8 cellular contexts compared by ENCODE assay signal in genomic region chr22:40635008-40635939, GRCh38. TPM values are rescaled to one million over a fixed set of nuclear protein-coding genes. Genes with fewer than 3 reads are reported as not detected.
DNase-seq lines count a peak whose midpoint lies in the region; ATAC-seq and TF ChIP-seq lines count a peak whose summit lies in the region.

No MANE protein-coding gene starts in this region.

- H3K4me1 Mint-ChIP-seq in stimulated activated naive CD8-positive, alpha-beta T cell treated with anti-CD3 and anti-CD28 coated beads, Interleukin-15, Interleukin-2, amounts not matched to agents 100 ng/mL and 50 ng/mL, for 24 hours (ENCODE audit: low read depth), result peaks cover 47% of the 10 kb centered on the region
- H3K4me1 Mint-ChIP-seq in mesothelial cell of epicardium, result peaks cover 24% of the 10 kb centered on the region

- TF ChIP-seq CTCF in colonic mucosa (IDR thresholded peaks at IDR 0.05) (no peak), mesothelial cell of epicardium (IDR thresholded peaks at IDR 0.05; ENCODE audit: unreplicated experiment) (no peak)

- peak overlapping the region; percentile 98 for H3K4me3 ChIP-seq in colonic mucosa

- peak overlapping the region; percentile 91 to 94 for H3K9ac ChIP-seq in colonic mucosa (ENCODE audit: low read depth in 2 of 2, low read length in 2 of 2)

- H3K27me3 Mint-ChIP-seq in stimulated activated naive CD8-positive, alpha-beta T cell treated with anti-CD3 and anti-CD28 coated beads, Interleukin-15, Interleukin-2, amounts not matched to agents 100 ng/mL and 50 ng/mL, for 24 hours, result no peaks in the 10 kb centered on the region
- H3K27me3 Mint-ChIP-seq in mesothelial cell of epicardium (ENCODE audit: low read depth), result no peaks in the 10 kb centered on the region

- no peaks in the 10 kb centered on the region for H3K36me3 Mint-ChIP-seq in stimulated activated naive CD8-positive, alpha-beta T cell treated with anti-CD3 and anti-CD28 coated beads, Interleukin-15, Interleukin-2, amounts not matched to agents 100 ng/mL and 50 ng/mL, for 24 hours (ENCODE audit: low read depth)
- no peaks in the 10 kb centered on the region for H3K36me3 Mint-ChIP-seq in mesothelial cell of epicardium

- no peak for DNase-seq in stimulated activated naive CD8-positive, alpha-beta T cell treated with anti-CD3 and anti-CD28 coated beads, Interleukin-15, Interleukin-2, amounts not matched to agents 100 U/mL and 50 U/mL, for 24 hours
- DNase-seq in colonic mucosa, result no peak
- no peak for DNase-seq in mesothelial cell of epicardium (ENCODE audit: low spot score in 2 of 2, unreplicated experiment in 2 of 2)
- DNase-seq in NCI-H146 (lab: John Stamatoyannopoulos, UW), result no peak

- peak overlapping the region; percentile 13 for H3K27ac Mint-ChIP-seq in stimulated activated naive CD8-positive, alpha-beta T cell treated with anti-CD3 and anti-CD28 coated beads, Interleukin-15, Interleukin-2, amounts not matched to agents 100 ng/mL and 50 ng/mL, for 24 hours
- peak overlapping the region; percentile 59 for H3K27ac Mint-ChIP-seq in mesothelial cell of epicardium

- H3K36me3 ChIP-seq in colonic mucosa, result no peaks in the 10 kb centered on the region

- H3K4me1 ChIP-seq in colonic mucosa, result peaks cover 3% of the 10 kb centered on the region

- peak overlapping the region; percentile 93 for H3K4me3 Mint-ChIP-seq in stimulated activated naive CD8-positive, alpha-beta T cell treated with anti-CD3 and anti-CD28 coated beads, Interleukin-15, Interleukin-2, amounts not matched to agents 100 ng/mL and 50 ng/mL, for 24 hours
- H3K4me3 Mint-ChIP-seq in mesothelial cell of epicardium, result peak overlapping the region; percentile 95

- H3K27ac ChIP-seq in colonic mucosa, result peak overlapping the region; percentile 86

- intact Hi-C loops in colonic mucosa (cut with DNase I), result no loop called here

- H3K9me3 ChIP-seq in colonic mucosa, result no peaks in the 10 kb centered on the region

- no peaks in the 10 kb centered on the region for H3K27me3 ChIP-seq in colonic mucosa

- ATAC-seq in stimulated activated naive CD8-positive, alpha-beta T cell treated with anti-CD3 and anti-CD28 coated beads, Interleukin-15, Interleukin-2, amounts not matched to agents 100 U/mL and 50 U/mL, for 24 hours, result no peak
- ATAC-seq in HG02759 (IDR thresholded peaks at IDR 0.05; ENCODE audit: unreplicated experiment) (no peak), GM18873 (IDR thresholded peaks at IDR 0.05; ENCODE audit: low FRiP score, unreplicated experiment) (no peak), HG03135 (IDR thresholded peaks at IDR 0.05; ENCODE audit: unreplicated experiment) (no peak)

- no peaks in the 10 kb centered on the region for H3K9me3 Mint-ChIP-seq in stimulated activated naive CD8-positive, alpha-beta T cell treated with anti-CD3 and anti-CD28 coated beads, Interleukin-15, Interleukin-2, amounts not matched to agents 100 ng/mL and 50 ng/mL, for 24 hours
- H3K9me3 Mint-ChIP-seq in mesothelial cell of epicardium, result no peaks in the 10 kb centered on the region

RNA-seq across cellular contexts. Expression of gene MRTFA, which starts 1.2 kb away (rescaled TPM):
- total RNA-seq in colonic mucosa (10 to 100 TPM; 31.9 to 35.6 TPM), mesothelial cell of epicardium (105 to 109 TPM (median 108 TPM) in 3 replicates)

RNA-seq across cellular contexts. Expression of gene MCHR1, which starts 44.0 kb away (rescaled TPM):
- under 1 TPM in 1 of 2 donors, not detected in 1; 0.16 TPM for total RNA-seq in colonic mucosa
- 2.5 to 3.5 TPM (median 3.2 TPM) in 3 replicates for total RNA-seq in mesothelial cell of epicardium
